Comparison of ENCODE assay signal across 7 cellular contexts in genomic region chr10:87863951-87864496, GRCh38. TPM values are rescaled to one million over a fixed set of nuclear protein-coding genes. Genes with fewer than 3 reads are reported as not detected.
DNase-seq lines count a peak whose midpoint lies in the region; ATAC-seq and TF ChIP-seq lines count a peak whose summit lies in the region.
"Not testable (repeated sequence)": the region's sequence is repeated elsewhere in the genome, so short reads cannot be mapped to it uniquely, and the experiment has no call there.

No MANE protein-coding gene starts in this region.

- peak overlapping the region; percentile 95 for H3K27ac ChIP-seq in lower lobe of right lung

- H3K4me1 ChIP-seq in lower lobe of right lung, result peaks cover 29% of the 10 kb centered on the region

- TF ChIP-seq CTCF in astrocyte of the cerebellum (IDR thresholded peaks at IDR 0.05; ENCODE audit: low read depth, low read length, missing control alignments); lower lobe of right lung (IDR thresholded peaks at IDR 0.05): not testable (repeated sequence)

- not testable (repeated sequence) for H3K27me3 Mint-ChIP-seq in activated CD4-positive, alpha-beta T cell treated with anti-CD3 and anti-CD28 coated beads, Interleukin-2, amount 10 ng/mL, durations not matched to agents 24 days and 14 days

- intact Hi-C loops in activated CD4-positive, alpha-beta T cell treated with anti-CD3 and anti-CD28 coated beads, Interleukin-2, amount 10 ng/mL, durations not matched to agents 24 days and 14 days (cut with micrococcal nuclease), result loop anchor here (2.0 kb wide), 1 partner anchor 55 kb away; no protein-coding TSS in a partner anchor
- intact Hi-C loops in lower lobe of right lung (cut with DNase I), result not testable (repeated sequence)

- DNase-seq in NCI-H510A treated with DMSO at 0.1 percent for 48 hours (lab: John Stamatoyannopoulos, UW), result peak; percentile 49
- DNase-seq in activated CD4-positive, alpha-beta T cell treated with anti-CD3 and anti-CD28 coated beads, Interleukin-2, amount 10 ng/mL, durations not matched to agents 24 days and 14 days, result peak; percentile 79
- DNase-seq in astrocyte of the cerebellum (ENCODE audit: low read depth); skeletal muscle cell (ENCODE audit: low read depth): not testable (repeated sequence)
- peak; percentile 11 for DNase-seq in fibroblast of peridontal ligament (ENCODE audit: extremely low read depth)
- peak; percentile 56 for DNase-seq in lower lobe of right lung

- peaks cover 50% of the 10 kb centered on the region for H3K4me1 Mint-ChIP-seq in activated CD4-positive, alpha-beta T cell treated with anti-CD3 and anti-CD28 coated beads, Interleukin-2, amount 10 ng/mL, durations not matched to agents 24 days and 14 days

- not testable (repeated sequence) for H3K9me3 Mint-ChIP-seq in activated CD4-positive, alpha-beta T cell treated with anti-CD3 and anti-CD28 coated beads, Interleukin-2, amount 10 ng/mL, durations not matched to agents 24 days and 14 days

- H3K9me3 ChIP-seq in lower lobe of right lung, result not testable (repeated sequence)

- peak overlapping the region; percentile 92 for H3K4me3 Mint-ChIP-seq in activated CD4-positive, alpha-beta T cell treated with anti-CD3 and anti-CD28 coated beads, Interleukin-2, amount 10 ng/mL, durations not matched to agents 24 days and 14 days

- peak; percentile 1 for ATAC-seq in GM19035 (IDR thresholded peaks at IDR 0.05; ENCODE audit: unreplicated experiment)
- not testable (repeated sequence) for ATAC-seq in lower lobe of right lung

- peaks cover 24% of the 10 kb centered on the region for H3K36me3 Mint-ChIP-seq in activated CD4-positive, alpha-beta T cell treated with anti-CD3 and anti-CD28 coated beads, Interleukin-2, amount 10 ng/mL, durations not matched to agents 24 days and 14 days (ENCODE audit: low read depth)

- H3K27ac Mint-ChIP-seq in activated CD4-positive, alpha-beta T cell treated with anti-CD3 and anti-CD28 coated beads, Interleukin-2, amount 10 ng/mL, durations not matched to agents 24 days and 14 days, result peak overlapping the region; percentile 85

- not testable (repeated sequence) for H3K36me3 ChIP-seq in lower lobe of right lung

- H3K27me3 ChIP-seq in lower lobe of right lung (ENCODE audit: low read depth), result not testable (repeated sequence)

- H3K4me3 ChIP-seq in astrocyte of the cerebellum (ENCODE audit: low read depth, low read length) (peak overlapping the region; percentile 91), lower lobe of right lung (peak overlapping the region; percentile 95), skeletal muscle cell (ENCODE audit: low read depth, low read length) (peak overlapping the region; percentile 83)

- in situ Hi-C loops in astrocyte of the cerebellum (cut with HindIII; ENCODE audit: low sequenced_read_pairs), result loop anchor here (25.0 kb wide), 2 partner anchors 373 to 548 kb away; no protein-coding TSS in a partner anchor

RNA-seq across cellular contexts. Expression of gene PTEN, which starts 0.6 kb away (rescaled TPM):
- 48.6 and 51.3 TPM in 2 replicates for total RNA-seq in activated CD4-positive, alpha-beta T cell treated with anti-CD3 and anti-CD28 coated beads, Interleukin-2, amount 10 ng/mL, durations not matched to agents 24 days and 14 days
- 101 TPM for total RNA-seq in lower lobe of right lung

RNA-seq across cellular contexts. Expression of gene KLLN, which starts 0.7 kb away (rescaled TPM):
- total RNA-seq in activated CD4-positive, alpha-beta T cell treated with anti-CD3 and anti-CD28 coated beads, Interleukin-2, amount 10 ng/mL, durations not matched to agents 24 days and 14 days, result 0.54 and 1.0 TPM in 2 replicates
- 0.71 TPM for total RNA-seq in lower lobe of right lung

RNA-seq across cellular contexts. Expression of gene ATAD1, which starts 46.0 kb away (rescaled TPM):
- 54.1 and 55.5 TPM in 2 replicates for total RNA-seq in activated CD4-positive, alpha-beta T cell treated with anti-CD3 and anti-CD28 coated beads, Interleukin-2, amount 10 ng/mL, durations not matched to agents 24 days and 14 days
- 51.2 TPM for total RNA-seq in lower lobe of right lung
